In the genomic region with DNA sequence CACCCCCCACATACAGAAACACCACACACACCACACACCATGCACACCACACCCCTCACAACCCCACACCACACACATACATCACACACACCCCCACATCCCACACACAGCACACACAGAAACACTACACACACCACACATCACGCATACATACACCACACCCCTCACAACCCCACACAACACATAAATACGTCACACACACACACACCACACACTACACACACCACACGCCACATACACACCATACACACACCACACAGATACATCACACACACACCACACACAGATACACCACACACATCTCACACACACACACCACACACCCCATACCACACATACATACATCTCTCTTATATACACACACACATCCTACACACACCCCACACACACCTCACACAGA, we compare ENCODE assay signal across 1 cellular context.
TF ChIP-seq lines count a peak whose summit lies in the region.

No MANE protein-coding gene starts in this region.

TF ChIP-seq in H1, 55 proteins besides CTCF, POLR2A, EP300 and RAD21:
- TF ChIP-seq CHD7 (IDR thresholded peaks at IDR 0.05; ENCODE audit: insufficient replicate concordance, low read length) (no peak), SIN3A (conservative IDR thresholded peaks at IDR 0.05 in 1 of 2, IDR thresholded peaks at IDR 0.05 in 1 of 2; ENCODE audit: low read depth in 1 of 2, low read length in 2 of 2) (no peak), ATF3 (IDR thresholded peaks at IDR 0.05; ENCODE audit: insufficient read depth, low read depth, low read length) (no peak), SIRT6 (IDR thresholded peaks at IDR 0.05; ENCODE audit: low read length) (no peak), TBP (IDR thresholded peaks at IDR 0.05; ENCODE audit: low read depth, low read length) (no peak), HDAC6 (IDR thresholded peaks at IDR 0.05; ENCODE audit: low read depth, low read length) (no peak), SAP30 (IDR thresholded peaks at IDR 0.05; ENCODE audit: insufficient read depth, insufficient replicate concordance, low read length) (no peak), CEBPB (IDR thresholded peaks at IDR 0.05; ENCODE audit: low read depth, low read length) (no peak), NRF1 (IDR thresholded peaks at IDR 0.05; ENCODE audit: low read depth, low read length) (no peak), SP2 (IDR thresholded peaks at IDR 0.05; ENCODE audit: low read length) (no peak), TAF7 (optimal IDR thresholded peaks at IDR 0.05; ENCODE audit: borderline replicate concordance, low read depth, low read length) (no peak), RXRA (IDR thresholded peaks at IDR 0.05; ENCODE audit: insufficient read depth, low read depth, low read length) (no peak), SIX5 (IDR thresholded peaks at IDR 0.05; ENCODE audit: low read depth, low read length) (no peak), CBX5 (IDR thresholded peaks at IDR 0.05; ENCODE audit: low read depth, low read length) (no peak), RFX5 (IDR thresholded peaks at IDR 0.05; ENCODE audit: borderline replicate concordance, low read depth, low read length) (no peak)
